ENCODE assay signal across 32 cellular contexts in the genomic region with DNA sequence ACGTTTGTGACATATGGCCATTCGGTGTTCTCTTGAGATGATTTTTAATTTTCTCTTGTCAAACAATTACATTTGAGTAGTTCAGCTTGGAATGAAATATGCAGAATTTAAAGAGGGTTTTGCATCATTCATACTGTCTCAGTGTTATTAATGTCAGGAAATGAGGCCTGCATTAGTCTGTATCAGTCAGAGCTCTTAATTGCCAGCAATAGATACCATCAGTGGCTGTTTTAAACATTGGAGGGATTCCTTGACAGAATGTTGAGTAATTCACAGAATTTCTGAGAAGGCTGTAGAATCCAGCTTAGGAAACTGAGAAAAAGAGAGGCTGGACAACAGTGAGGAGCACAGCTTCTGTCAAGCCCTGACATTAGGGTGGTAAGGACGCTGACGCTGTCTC.
"Had no signal": no experiment of that assay in that cellular context is flagged by ENCODE, and none has a peak within 500 bp of the region (broad histone marks: within the 10 kb centered on the region; RNA-seq: fewer than 3 reads in every experiment).

No MANE protein-coding gene starts in this region.

- ATAC-seq: activated CD8-positive, alpha-beta T cell treated with anti-CD3 and anti-CD28 coated beads for 36 hours; activated naive CD4-positive, alpha-beta T cell treated with anti-CD3 and anti-CD28 coated beads, Interleukin-2, amount 50 U/mL, for 72 hours; activated T-cell treated with anti-CD3 and anti-CD28 coated beads, Interleukin-2, amount 50 U/mL, for 4 hours; activated T-cell treated with anti-CD3 and anti-CD28 coated beads, Interleukin-2, amount 50 U/mL, for 72 hours; activated T-helper 17 cell treated with anti-CD3 and anti-CD28 coated beads, Interleukin-2, amount 50 U/mL, for 72 hours; body of pancreas had no signal

- H3K4me1 ChIP-seq: adrenal gland, body of pancreas, breast epithelium had no signal

- H3K36me3 ChIP-seq: adrenal gland, brain microvascular endothelial cell, breast epithelium had no signal

- DNase-seq: activated B cell treated with CpG ODN at 0.5 μM for 24 hours; activated CD4-positive, alpha-beta memory T cell treated with anti-CD3 and anti-CD28 coated beads for 36 hours; activated CD4-positive, alpha-beta T cell treated with anti-CD3 and anti-CD28 coated beads for 4 hours; activated CD4-positive, alpha-beta T cell treated with anti-CD3 and anti-CD28 coated beads, Interleukin-2, amount 10 ng/mL, durations not matched to agents 24 days and 14 days; activated CD4-positive, alpha-beta T cell treated with anti-CD3 and anti-CD28 coated beads, Interleukin-2, amount 50 U/mL, for 1 hour; activated CD4-positive, alpha-beta T cell treated with anti-CD3 and anti-CD28 coated beads, Interleukin-2, amount 50 U/mL, for 4 hours; activated CD4-positive, CD25-positive, alpha-beta regulatory T cell treated with anti-CD3 and anti-CD28 coated beads, Interleukin-2, amount 50 U/mL, for 72 hours; activated CD8-positive, alpha-beta memory T cell treated with anti-CD3 and anti-CD28 coated beads, Interleukin-2, amount 50 U/mL, for 4 hours; activated CD8-positive, alpha-beta T cell treated with anti-CD3 and anti-CD28 coated beads for 36 hours; activated effector memory CD4-positive, alpha-beta T cell treated with anti-CD3 and anti-CD28 coated beads, Interleukin-2, amount 50 U/mL, for 16 hours; activated gamma-delta T cell treated with Interleukin-2 at 50 U/mL for 16 hours; activated naive CD4-positive, alpha-beta T cell; activated naive CD4-positive, alpha-beta T cell treated with anti-CD3 and anti-CD28 coated beads for 36 hours; activated naive CD4-positive, alpha-beta T cell treated with anti-CD3 and anti-CD28 coated beads, Interleukin-2, amount 50 U/mL, for 16 hours; activated naive CD8-positive, alpha-beta T cell treated with anti-CD3 and anti-CD28 coated beads for 36 hours; activated T-cell treated with anti-CD3 and anti-CD28 coated beads for 4 hours; activated T-cell treated with anti-CD3 and anti-CD28 coated beads, Interleukin-2, amount 50 U/mL, for 1 hour; activated T-cell treated with anti-CD3 and anti-CD28 coated beads, Interleukin-2, amount 50 U/mL, for 4 hours; activated T-cell treated with anti-CD3 and anti-CD28 coated beads, Interleukin-2, amount 50 U/mL, for 72 hours; adrenal gland; amniotic stem cell; aorta; body of pancreas; brain microvascular endothelial cell; central memory CD4-positive, alpha-beta T cell; T-helper 1 cell; T-helper 2 cell; T-helper 9 cell had no signal

- H3K27ac ChIP-seq: adrenal gland, body of pancreas, brain microvascular endothelial cell, breast epithelium, VCaP had no signal

- H3K9me3 ChIP-seq: adrenal gland, body of pancreas, breast epithelium had no signal

- H3K4me3 ChIP-seq: adrenal gland, body of pancreas, breast epithelium had no signal

- H3K27me3 ChIP-seq: adrenal gland, body of pancreas, brain microvascular endothelial cell, breast epithelium had no signal
